Comparison of ENCODE assay signal across 28 cellular contexts in the genomic region with DNA sequence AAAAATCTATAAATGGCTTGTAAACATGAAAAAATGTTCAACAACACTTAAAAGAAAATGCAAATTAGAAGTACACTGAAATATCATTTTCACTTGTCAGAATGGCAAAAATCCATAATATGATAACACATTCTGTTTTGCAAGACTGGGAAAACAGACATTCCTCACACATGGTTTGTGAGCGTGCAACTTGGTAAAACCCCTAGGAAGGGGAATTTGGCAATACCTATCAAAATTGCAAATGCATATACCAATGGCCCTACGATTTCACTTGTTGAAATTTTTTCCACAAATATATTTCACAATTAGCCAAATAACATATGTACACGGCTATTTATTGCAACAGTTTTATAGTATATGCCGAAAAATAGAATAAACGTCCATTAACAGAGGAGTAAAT. TPM values are rescaled to one million over a fixed set of nuclear protein-coding genes. Genes with fewer than 3 reads are reported as not detected.
"Had no signal": no experiment of that assay in that cellular context is flagged by ENCODE, and none has a peak within 500 bp of the region (broad histone marks: within the 10 kb centered on the region; RNA-seq: fewer than 3 reads in every experiment).

No MANE protein-coding gene starts in this region.

- H3K4me3 ChIP-seq: colonic mucosa, esophagus squamous epithelium, heart left ventricle, psoas muscle, sigmoid colon, thoracic aorta, vagina had no signal

- H3K36me3 Mint-ChIP-seq: immature natural killer cell; naive thymus-derived CD8-positive, alpha-beta T cell had no signal

- H3K4me1 ChIP-seq: psoas muscle had no signal

- H3K9me3 Mint-ChIP-seq: activated CD4-positive, alpha-beta T cell treated with anti-CD3 and anti-CD28 coated beads, Interleukin-2, amount 10 ng/mL, durations not matched to agents 7 days and 5 days; activated CD8-positive, alpha-beta T cell treated with anti-CD3 and anti-CD28 coated beads for 36 hours; activated T-cell treated with anti-CD3 and anti-CD28 coated beads, Interleukin-2, amount 50 U/mL, for 4 hours; activated T-helper 17 cell treated with anti-CD3 and anti-CD28 coated beads, Interleukin-2, amount 50 U/mL, for 72 hours; immature natural killer cell; naive thymus-derived CD8-positive, alpha-beta T cell; neural crest cell; type B pancreatic cell had no signal

- H3K27ac Mint-ChIP-seq: activated CD4-positive, alpha-beta T cell treated with anti-CD3 and anti-CD28 coated beads, Interleukin-2, amount 10 ng/mL, durations not matched to agents 7 days and 5 days; activated CD8-positive, alpha-beta T cell treated with anti-CD3 and anti-CD28 coated beads for 36 hours; activated T-helper 17 cell treated with anti-CD3 and anti-CD28 coated beads, Interleukin-2, amount 50 U/mL, for 72 hours; immature natural killer cell; naive thymus-derived CD8-positive, alpha-beta T cell; type B pancreatic cell had no signal

- H3K79me2 ChIP-seq: parathyroid adenoma had no signal

- H3K36me3 ChIP-seq: colonic mucosa, esophagus squamous epithelium, heart left ventricle, sigmoid colon, thoracic aorta, vagina had no signal

- H3K9ac ChIP-seq: parathyroid adenoma had no signal

- H3K4me1 Mint-ChIP-seq: neural crest cell had no signal

- H3K27me3 ChIP-seq: colonic mucosa, esophagus squamous epithelium, heart left ventricle, sigmoid colon, vagina had no signal

- H3K27me3 Mint-ChIP-seq: activated CD4-positive, alpha-beta T cell treated with anti-CD3 and anti-CD28 coated beads, Interleukin-2, amount 10 ng/mL, durations not matched to agents 7 days and 5 days; type B pancreatic cell had no signal

- H3K9me3 ChIP-seq: colonic mucosa, esophagus squamous epithelium, heart left ventricle, psoas muscle, sigmoid colon, thoracic aorta, vagina had no signal

- DNase-seq: activated CD4-positive, alpha-beta T cell treated with anti-CD3 and anti-CD28 coated beads for 1 hour; activated CD4-positive, alpha-beta T cell treated with anti-CD3 and anti-CD28 coated beads, Interleukin-2, amount 10 ng/mL, durations not matched to agents 7 days and 5 days; activated CD8-positive, alpha-beta T cell treated with anti-CD3 and anti-CD28 coated beads for 36 hours; activated gamma-delta T cell treated with Interleukin-2 at 50 U/mL for 16 hours; activated naive CD4-positive, alpha-beta T cell treated with anti-CD3 and anti-CD28 coated beads, Interleukin-2, amount 50 U/mL, for 16 hours; activated T-cell treated with anti-CD3 and anti-CD28 coated beads, Interleukin-2, amount 50 U/mL, for 4 hours; amygdala; colonic mucosa; effector CD8-positive, alpha-beta T cell; esophagus squamous epithelium; foreskin fibroblast; heart left ventricle; hypothalamus; immature natural killer cell; naive thymus-derived CD8-positive, alpha-beta T cell; nucleus accumbens; psoas muscle; sigmoid colon; stimulated activated CD4-positive, alpha-beta T cell treated with anti-CD3 and anti-CD28 coated beads, Interleukin-15, amount 100 ng/mL, for 24 hours; stimulated activated naive CD4-positive, alpha-beta T cell treated with Interleukin-2 at 50 U/mL for 16 hours; T-helper 2 cell had no signal

- H2AFZ ChIP-seq: parathyroid adenoma had no signal

- ATAC-seq: activated CD8-positive, alpha-beta T cell treated with anti-CD3 and anti-CD28 coated beads for 36 hours; activated T-cell treated with anti-CD3 and anti-CD28 coated beads, Interleukin-2, amount 50 U/mL, for 4 hours; activated T-helper 17 cell treated with anti-CD3 and anti-CD28 coated beads, Interleukin-2, amount 50 U/mL, for 72 hours; heart left ventricle; naive thymus-derived CD8-positive, alpha-beta T cell; psoas muscle had no signal

- H3K27ac ChIP-seq: colonic mucosa, epithelial cell of prostate, esophagus squamous epithelium, heart left ventricle, parathyroid adenoma, psoas muscle, sigmoid colon, thoracic aorta, vagina had no signal

- H3K4me3 Mint-ChIP-seq: activated CD4-positive, alpha-beta T cell treated with anti-CD3 and anti-CD28 coated beads, Interleukin-2, amount 10 ng/mL, durations not matched to agents 7 days and 5 days; activated CD8-positive, alpha-beta T cell treated with anti-CD3 and anti-CD28 coated beads for 36 hours; activated T-cell treated with anti-CD3 and anti-CD28 coated beads, Interleukin-2, amount 50 U/mL, for 4 hours; activated T-helper 17 cell treated with anti-CD3 and anti-CD28 coated beads, Interleukin-2, amount 50 U/mL, for 72 hours; immature natural killer cell; naive thymus-derived CD8-positive, alpha-beta T cell; neural crest cell; type B pancreatic cell had no signal

RNA-seq across cellular contexts. Expression of a gene that starts 31.4 kb away (rescaled TPM):
- total RNA-seq: activated CD8-positive, alpha-beta T cell treated with anti-CD3 and anti-CD28 coated beads for 36 hours had no signal
